Comparison of ENCODE assay signal across 8 cellular contexts in genomic region chr6:109009761-109010612, GRCh38.
DNase-seq lines count a peak whose midpoint lies in the region; ATAC-seq and TF ChIP-seq lines count a peak whose summit lies in the region.

No MANE protein-coding gene starts in this region.

- POLR2A ChIA-PET in MCF 10A (lab: Yijun Ruan, JAX): interaction anchor here (0.6 to 19.3 kb wide), 34 partner anchors 8 to 663 kb away, joined by 3 to 556 read pairs (median 8); partner anchors contain the start of genes CD164, CEP57L1, FOXO3 and SESN1

- peak; percentile 1 to 36 (median 15) for ATAC-seq in right lobe of liver

- no peaks in the 10 kb centered on the region for H3K9me3 Mint-ChIP-seq in MCF 10A (ENCODE audit: unreplicated experiment)
- no peaks in the 10 kb centered on the region for H3K9me3 Mint-ChIP-seq in type B pancreatic cell

- DNase-seq in NCI-H1092 treated with DMSO at 0.1 percent for 48 hours (lab: John Stamatoyannopoulos, UW) (peak; percentile 25), NCI-H1092 (lab: John Stamatoyannopoulos, UW) (no peak), HS-5 (ENCODE audit: low read depth) (peak; percentile 10), MCF 10A (ENCODE audit: unreplicated experiment) (no peak), right lobe of liver (no peak), type B pancreatic cell (ENCODE audit: extremely low spot score, unreplicated experiment) (no peak), NCI-H446 treated with DMSO at 0.1 percent for 48 hours (lab: John Stamatoyannopoulos, UW) (no peak)
- no peak for DNase-seq in NK-92 treated with Interleukin-12 subunit alpha and Interleukin-12 subunit beta, amount 100 ng/mL, for 24 hours (lab: John Stamatoyannopoulos, UW)

- H3K27ac Mint-ChIP-seq in MCF 10A (ENCODE audit: low read depth, unreplicated experiment) (peak overlapping the region; percentile 94), type B pancreatic cell (peak overlapping the region; percentile 88)

- H3K4me1 Mint-ChIP-seq in MCF 10A (ENCODE audit: insufficient read depth, unreplicated experiment): peaks cover 20% of the 10 kb centered on the region
- peaks cover 23% of the 10 kb centered on the region for H3K4me1 Mint-ChIP-seq in type B pancreatic cell (ENCODE audit: unreplicated experiment)

- TSS peak; percentile 59 for BruUV-seq in MCF 10A (replicated peaks; lab: Mats Ljungman, UMichigan)

- 2% methylated on average over 11 of the region's 19 CpGs for WGBS in right lobe of liver (ENCODE audit: insufficient coverage, low coverage, low lambda C conversion rate, missing lambda C conversion rate)

- TF ChIP-seq CTCF in MCF 10A (IDR thresholded peaks at IDR 0.05; ENCODE audit: unreplicated experiment): no peak
- peak in 1 of 4 donors; percentile 2 for TF ChIP-seq CTCF in right lobe of liver (IDR thresholded peaks at IDR 0.05)
- no peak for TF ChIP-seq CTCF in type B pancreatic cell (conservative IDR thresholded peaks at IDR 0.05)

- no peak for TF ChIP-seq POLR2A in right lobe of liver (IDR thresholded peaks at IDR 0.05)

- H3K36me3 Mint-ChIP-seq in MCF 10A (ENCODE audit: insufficient read depth, unreplicated experiment) (peaks cover 4% of the 10 kb centered on the region), type B pancreatic cell (no peaks in the 10 kb centered on the region)

- H3K27me3 ChIP-seq in right lobe of liver: no peaks in the 10 kb centered on the region

- no peaks in the 10 kb centered on the region for H3K27me3 Mint-ChIP-seq in MCF 10A (ENCODE audit: insufficient read depth, unreplicated experiment)
- no peaks in the 10 kb centered on the region for H3K27me3 Mint-ChIP-seq in type B pancreatic cell

- intact Hi-C loops in MCF 10A (cut with micrococcal nuclease) (loop anchor here (1.0 to 5.0 kb wide), 4 partner anchors 49 to 447 kb away; partner anchors contain the start of gene CD164), right lobe of liver (cut with DNase I) (no loop called here)

- CTCF ChIA-PET in MCF 10A (lab: Yijun Ruan, JAX): interaction anchor here (0.6 to 1.7 kb wide), 8 partner anchors 19 to 454 kb away, joined by 3 to 11 read pairs (median 4); no protein-coding TSS in a partner anchor

- H3K36me3 ChIP-seq in right lobe of liver: no peaks in the 10 kb centered on the region

- peaks cover 0 to 15% (median 6%) of the 10 kb centered on the region in 4 donors for H3K4me1 ChIP-seq in right lobe of liver

- peak overlapping the region; percentile 94 to 96 (median 96) for H3K27ac ChIP-seq in right lobe of liver

- peak overlapping the region; percentile 78 to 83 (median 82) for H3K4me3 ChIP-seq in right lobe of liver

- H3K9me3 ChIP-seq in right lobe of liver: no peaks in the 10 kb centered on the region

- H3K4me3 Mint-ChIP-seq in MCF 10A (ENCODE audit: unreplicated experiment) (peak overlapping the region; percentile 93), type B pancreatic cell (peak overlapping the region; percentile 94)

Comparison
In these comparisons a context has a peak if more than half of its experiments do, and no peak if none do; other contexts are left out.
1. DNase-seq: peak in NCI-H1092 treated with DMSO at 0.1 percent for 48 hours (single experiment) and HS-5 (single experiment); none in NCI-H1092 (single experiment), MCF 10A (single experiment), right lobe of liver (0 of 3), type B pancreatic cell (single experiment), NK-92 treated with Interleukin-12 subunit alpha and Interleukin-12 subunit beta, amount 100 ng/mL, for 24 hours (single experiment) and NCI-H446 treated with DMSO at 0.1 percent for 48 hours (single experiment).